ENCODE assay signal across 1 cellular context in genomic region chr13:39411501-39411900, GRCh38.
TF ChIP-seq lines count a peak whose summit lies in the region.

No MANE protein-coding gene starts in this region.

TF ChIP-seq in GM23338, 12 proteins besides CTCF, POLR2A, EP300 and RAD21 (continued from another document):
- no peak for TF ChIP-seq ZNF462 (CRISPR knock-in tag; IDR thresholded peaks at IDR 0.05)
- TF ChIP-seq EZH2 (IDR thresholded peaks at IDR 0.05; ENCODE audit: low read depth, unreplicated experiment), result no peak
- TF ChIP-seq ETS1 (IDR thresholded peaks at IDR 0.05), result no peak
- TF ChIP-seq ZNF331 (CRISPR knock-in tag; IDR thresholded peaks at IDR 0.05; ENCODE audit: low read depth), result no peak
- no peak for TF ChIP-seq REST (IDR thresholded peaks at IDR 0.05; ENCODE audit: unreplicated experiment)
- TF ChIP-seq CREB1 (CRISPR knock-in tag; IDR thresholded peaks at IDR 0.05; ENCODE audit: low read depth), result no peak
TF ChIP-seq in GM23338: peak in this region for 0.
